In the genomic region with DNA sequence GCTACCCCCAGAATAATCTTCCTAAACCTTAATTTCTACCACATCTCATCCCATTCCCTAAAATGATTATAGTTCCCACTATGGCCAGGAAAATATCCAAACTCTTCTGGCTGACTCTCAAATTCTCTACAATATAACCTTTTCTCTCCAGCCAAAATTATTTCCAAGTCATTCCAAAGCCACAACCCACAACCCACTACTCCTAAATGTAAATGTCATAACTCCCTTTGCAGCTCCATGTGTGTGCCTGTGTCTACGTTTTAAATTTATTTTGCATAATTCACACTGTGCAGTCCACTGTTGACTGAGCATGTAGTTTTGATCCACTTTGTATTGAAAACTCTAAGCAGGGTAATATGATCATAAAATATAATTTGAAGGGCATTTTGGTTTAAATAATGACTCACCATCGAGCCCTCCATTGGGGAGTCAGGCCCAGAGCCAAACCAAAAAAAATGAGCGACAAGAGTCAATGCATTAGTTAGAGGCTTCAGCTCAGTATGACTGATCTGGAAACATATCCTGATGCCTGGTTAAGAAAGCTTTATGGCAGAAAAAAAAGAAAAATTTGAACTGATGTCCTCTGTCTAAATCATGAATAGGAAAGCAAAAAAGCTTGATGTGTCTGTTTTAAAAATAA, we compare ENCODE assay signal across 14 cellular contexts.
"Had no signal": no experiment of that assay in that cellular context is flagged by ENCODE, and none has a peak within 500 bp of the region (broad histone marks: within the 10 kb centered on the region; RNA-seq: fewer than 3 reads in every experiment).

No MANE protein-coding gene starts in this region.

- ATAC-seq: gastroesophageal sphincter, pancreas, T-helper 17 cell had no signal

- FAIRE-seq: pancreas, TTC549 had no signal

- H3K27me3 Mint-ChIP-seq: activated naive CD8-positive, alpha-beta T cell treated with anti-CD3 and anti-CD28 coated beads for 36 hours; T-helper 17 cell had no signal

- H3K36me3 Mint-ChIP-seq: activated naive CD8-positive, alpha-beta T cell treated with anti-CD3 and anti-CD28 coated beads for 36 hours had no signal

- H3K4me2 ChIP-seq: hepatocyte had no signal

- H3K4me3 ChIP-seq: gastroesophageal sphincter, hepatocyte, pancreas, stomach had no signal

- H2AFZ ChIP-seq: hepatocyte had no signal

- H3K36me3 ChIP-seq: pancreas had no signal

- DNase-seq: activated CD4-positive, alpha-beta T cell treated with anti-CD3 and anti-CD28 coated beads, Interleukin-2, amount 50 U/mL, for 1 hour; activated naive CD8-positive, alpha-beta T cell treated with anti-CD3 and anti-CD28 coated beads for 36 hours; activated T-cell treated with anti-CD3 and anti-CD28 coated beads for 4 hours; cortex of kidney; effector CD8-positive, alpha-beta T cell; kidney glomerular epithelial cell; pancreas; stimulated activated CD4-positive, alpha-beta T cell treated with anti-CD3 and anti-CD28 coated beads, Interleukin-2, amount 100 ng/mL, for 48 hours; stimulated activated CD8-positive, alpha-beta memory T cell treated with anti-CD3 and anti-CD28 coated beads, Interleukin-4, amount 100 ng/mL, for 48 hours; stomach; T-helper 17 cell had no signal

- H3K27me3 ChIP-seq: gastroesophageal sphincter, pancreas, stomach had no signal

- H3K27ac ChIP-seq: gastroesophageal sphincter, hepatocyte, pancreas, stomach had no signal

- H3K79me2 ChIP-seq: hepatocyte had no signal

- H3K9me3 ChIP-seq: gastroesophageal sphincter, pancreas, stomach had no signal

- H3K9me3 Mint-ChIP-seq: activated naive CD8-positive, alpha-beta T cell treated with anti-CD3 and anti-CD28 coated beads for 36 hours had no signal

- H3K4me3 Mint-ChIP-seq: activated naive CD8-positive, alpha-beta T cell treated with anti-CD3 and anti-CD28 coated beads for 36 hours; T-helper 17 cell had no signal

- H3K27ac Mint-ChIP-seq: activated naive CD8-positive, alpha-beta T cell treated with anti-CD3 and anti-CD28 coated beads for 36 hours; T-helper 17 cell had no signal

- H3K4me1 ChIP-seq: gastroesophageal sphincter, pancreas had no signal
